ENCODE assay signal across 11 cellular contexts in the genomic region with DNA sequence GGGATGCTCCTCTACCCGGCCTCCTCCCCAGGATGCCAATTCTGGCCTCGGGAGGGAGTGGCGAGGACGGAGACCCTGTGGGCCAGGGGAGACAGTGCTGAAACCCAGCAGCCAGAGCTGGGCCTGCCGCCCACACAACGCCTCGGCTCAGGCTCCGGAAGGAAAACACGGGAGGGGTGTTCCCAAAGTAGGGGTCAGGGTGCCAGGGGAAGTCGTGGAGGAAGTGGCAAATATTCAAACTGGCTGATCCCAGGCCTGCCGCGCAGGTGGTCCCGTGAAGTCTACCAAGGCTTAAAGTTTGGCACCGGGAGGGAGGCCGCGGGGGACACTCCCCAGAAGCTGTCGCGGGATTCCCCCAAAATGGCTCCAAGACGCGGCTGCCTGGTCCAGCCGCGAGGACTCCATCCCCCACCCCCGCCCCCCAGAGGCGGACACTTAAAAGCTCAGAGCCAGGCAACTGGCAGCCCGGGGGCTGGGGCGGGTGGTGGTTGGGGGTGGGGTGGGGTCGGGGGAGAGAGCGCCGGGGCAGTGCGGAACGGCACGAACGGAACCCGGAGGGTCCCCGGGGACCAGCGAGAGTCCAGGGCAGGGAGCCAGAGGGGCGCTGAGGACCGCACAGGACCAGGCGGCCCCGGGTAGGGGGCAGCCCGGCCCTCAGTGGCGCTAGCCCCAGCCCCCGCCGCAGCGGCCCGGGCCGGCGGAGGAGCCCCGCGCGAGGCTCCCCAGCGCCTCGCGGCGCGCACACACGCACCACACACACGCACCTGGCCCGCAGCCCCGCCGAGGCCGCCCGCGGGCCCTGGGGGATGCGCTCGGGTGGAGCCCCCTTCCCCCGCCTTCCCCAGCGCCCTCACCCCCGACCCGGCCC. TPM values are rescaled to one million over a fixed set of nuclear protein-coding genes. Genes with fewer than 3 reads are reported as not detected.
DNase-seq lines count a peak whose midpoint lies in the region; ATAC-seq and TF ChIP-seq lines count a peak whose summit lies in the region.
"Had no signal": no experiment of that assay in that cellular context is flagged by ENCODE, and none has a peak within 500 bp of the region (broad histone marks: within the 10 kb centered on the region; RNA-seq: fewer than 3 reads in every experiment).

No MANE protein-coding gene starts in this region.

- TF ChIP-seq CTCF in spleen (IDR thresholded peaks at IDR 0.05 in 8 of 11, conservative IDR thresholded peaks at IDR 0.05 in 3 of 11): peak in 1 of 11 experiments; percentile 16

- H3K9me3 ChIP-seq in iPS-18c (ENCODE audit: control insufficient read depth, insufficient read depth, low read length) (no peaks in the 10 kb centered on the region), spleen (no peaks in the 10 kb centered on the region)

- H3K4me3 Mint-ChIP-seq in activated CD8-positive, alpha-beta T cell treated with anti-CD3 and anti-CD28 coated beads, Interleukin-2, amount 10 ng/mL, durations not matched to agents 7 days and 5 days: peak overlapping the region; percentile 22
- peak overlapping the region in 1 of 5 donors; percentile 27 for H3K4me3 Mint-ChIP-seq in immature natural killer cell

- 2 to 6% (median 3%) methylated on average over 41 to 70 of the region's 70 CpGs; no CpG with 5 or more reads in 1 of the 5 donors for WGBS in spleen, 5 donors

- H3K4me1 ChIP-seq in spleen: peaks cover 5 to 64% (median 36%) of the 10 kb centered on the region in 6 donors

- POLR2A ChIA-PET in activated CD8-positive, alpha-beta T cell treated with anti-CD3 and anti-CD28 coated beads, Interleukin-2, amount 10 ng/mL, durations not matched to agents 7 days and 5 days (lab: Charles Lee): no interaction called here

- DNase-seq in NCI-H524 (lab: John Stamatoyannopoulos, UW): peak; percentile 17 to 43
- DNase-seq in NCI-H524 treated with DMSO at 0.1 percent for 48 hours (lab: John Stamatoyannopoulos, UW): no peak
- DNase-seq in activated CD8-positive, alpha-beta T cell treated with anti-CD3 and anti-CD28 coated beads, Interleukin-2, amount 10 ng/mL, durations not matched to agents 7 days and 5 days: no peak
- DNase-seq in spleen: no peak
- no peak for DNase-seq in A172 (ENCODE audit: low spot score)
- no peak for DNase-seq in immature natural killer cell
- DNase-seq: ACHN, Karpas-422, RPMI8226 had no signal

- peaks cover 33% of the 10 kb centered on the region for H3K27me3 Mint-ChIP-seq in activated CD8-positive, alpha-beta T cell treated with anti-CD3 and anti-CD28 coated beads, Interleukin-2, amount 10 ng/mL, durations not matched to agents 7 days and 5 days (ENCODE audit: low read depth)
- H3K27me3 Mint-ChIP-seq in immature natural killer cell (ENCODE audit: low read depth in 3 of 3): peaks cover 8 to 14% (median 8%) of the 10 kb centered on the region in 3 donors

- TF ChIP-seq POLR2A in spleen (IDR thresholded peaks at IDR 0.05): no peak

- H3K27me3 ChIP-seq in spleen (replicated peaks in 1 of 7): peaks cover 0 to 77% (median 40%) of the 10 kb centered on the region in 7 donors

- peaks cover 2% of the 10 kb centered on the region for H3K4me1 Mint-ChIP-seq in activated CD8-positive, alpha-beta T cell treated with anti-CD3 and anti-CD28 coated beads, Interleukin-2, amount 10 ng/mL, durations not matched to agents 7 days and 5 days (ENCODE audit: low read depth)
- peaks cover 0 to 5% of the 10 kb centered on the region in 2 donors for H3K4me1 Mint-ChIP-seq in immature natural killer cell

- peak overlapping the region; percentile 59 for H3K4me3 ChIP-seq in iPS-18c (ENCODE audit: insufficient read depth, low read depth, low read length)
- H3K4me3 ChIP-seq in spleen: peak overlapping the region; percentile 33 to 75 (median 43)

- CTCF ChIA-PET in activated CD8-positive, alpha-beta T cell treated with anti-CD3 and anti-CD28 coated beads, Interleukin-2, amount 10 ng/mL, durations not matched to agents 7 days and 5 days (lab: Charles Lee): no interaction called here

- H3K36me3 Mint-ChIP-seq in activated CD8-positive, alpha-beta T cell treated with anti-CD3 and anti-CD28 coated beads, Interleukin-2, amount 10 ng/mL, durations not matched to agents 7 days and 5 days (ENCODE audit: low read depth): no peaks in the 10 kb centered on the region
- H3K36me3 Mint-ChIP-seq in immature natural killer cell: no peaks in the 10 kb centered on the region

- H3K36me3 ChIP-seq in spleen: no peaks in the 10 kb centered on the region

- H3K27ac ChIP-seq in spleen: peak overlapping the region in 3 of 8 donors; percentile 28 to 79 (median 57)

- intact Hi-C loops in spleen (cut with DNase I; ENCODE audit: low total_unique reads): no loop called here

- H3K27ac Mint-ChIP-seq in activated CD8-positive, alpha-beta T cell treated with anti-CD3 and anti-CD28 coated beads, Interleukin-2, amount 10 ng/mL, durations not matched to agents 7 days and 5 days: no peak overlapping the region
- H3K27ac Mint-ChIP-seq in immature natural killer cell: no peak overlapping the region

- no peaks in the 10 kb centered on the region for H3K9me3 Mint-ChIP-seq in activated CD8-positive, alpha-beta T cell treated with anti-CD3 and anti-CD28 coated beads, Interleukin-2, amount 10 ng/mL, durations not matched to agents 7 days and 5 days (ENCODE audit: insufficient read depth)
- H3K9me3 Mint-ChIP-seq in immature natural killer cell: peaks cover 0 to 1% (median 0%) of the 10 kb centered on the region in 6 donors

- peak; percentile 14 for ATAC-seq in activated CD8-positive, alpha-beta T cell treated with anti-CD3 and anti-CD28 coated beads, Interleukin-2, amount 10 ng/mL, durations not matched to agents 7 days and 5 days
- no peak for ATAC-seq in HG03135 (IDR thresholded peaks at IDR 0.05; ENCODE audit: unreplicated experiment)

RNA-seq across cellular contexts. Expression of a gene that starts 20.0 kb away (rescaled TPM):
- total RNA-seq in activated CD8-positive, alpha-beta T cell treated with anti-CD3 and anti-CD28 coated beads, Interleukin-2, amount 10 ng/mL, durations not matched to agents 7 days and 5 days: 1 to 10 TPM in 1 of 2 experiments, under 1 TPM in 1; 0.70 to 1.2 TPM
- total RNA-seq in spleen: 10 to 100 TPM in 1 of 7 donors, 1 to 10 TPM in 6; 3.8 to 10.0 (median 5.9) TPM
- polyA plus RNA-seq in spleen (1 to 10 TPM; 1.8 to 6.9 (median 4.1) TPM), immature natural killer cell (not detected)
- 1.3 and 1.5 TPM in 2 replicates for total RNA-seq in A172 (2014; rRNA removed; shearing (Covaris generic))

Comparison
In these comparisons a context has a peak if more than half of its experiments do, and no peak if none do; other contexts are left out.
1. DNase-seq: peak in NCI-H524 (2 of 2); none in NCI-H524 treated with DMSO at 0.1 percent for 48 hours (single experiment), activated CD8-positive, alpha-beta T cell treated with anti-CD3 and anti-CD28 coated beads, Interleukin-2, amount 10 ng/mL, durations not matched to agents 7 days and 5 days (single experiment), spleen (single experiment), A172 (single experiment) and immature natural killer cell (0 of 3).